In genomic region chr7:12491526-12491925, GRCh38 we compare ENCODE assay signal across 8 cellular contexts.
"Had no signal": no experiment of that assay in that cellular context is flagged by ENCODE, and none has a peak within 500 bp of the region (broad histone marks: within the 10 kb centered on the region; RNA-seq: fewer than 3 reads in every experiment).

No MANE protein-coding gene starts in this region.

- ATAC-seq: GM12878 had no signal

- DNase-seq: GDM1, GF-D8 had no signal

- H3K4me3 ChIP-seq: GM12878 had no signal

- FAIRE-seq: G401.6, GM12878, GM12891, GM12892, GM18507, GM19239 had no signal
